In genomic region chr10:97520978-97521761, GRCh38 we compare ENCODE assay signal across 1 cellular context.
TF ChIP-seq lines count a peak whose summit lies in the region.

No MANE protein-coding gene starts in this region.

TF ChIP-seq in WTC11, 78 proteins besides CTCF, POLR2A, EP300 and RAD21 (continued from another document):
- TF ChIP-seq STAT6 (CRISPR knock-in tag; conservative IDR thresholded peaks at IDR 0.05; ENCODE audit: low read depth) (no peak), SMAD3 (CRISPR knock-in tag; IDR thresholded peaks at IDR 0.05; ENCODE audit: borderline replicate concordance) (no peak), FOXJ3 (CRISPR knock-in tag; IDR thresholded peaks at IDR 0.05; ENCODE audit: borderline replicate concordance) (no peak), ZNF281 (CRISPR knock-in tag; IDR thresholded peaks at IDR 0.05) (no peak), RORB (CRISPR knock-in tag; IDR thresholded peaks at IDR 0.05) (no peak), ZNF425 (CRISPR knock-in tag; conservative IDR thresholded peaks at IDR 0.05) (no peak), ZNF416 (CRISPR knock-in tag; IDR thresholded peaks at IDR 0.05) (no peak), TCF7 (CRISPR knock-in tag; IDR thresholded peaks at IDR 0.05; ENCODE audit: low read depth) (no peak), ZNF671 (CRISPR knock-in tag; IDR thresholded peaks at IDR 0.05) (no peak), TEAD4 (CRISPR knock-in tag; IDR thresholded peaks at IDR 0.05) (no peak), NR2C2 (CRISPR knock-in tag; IDR thresholded peaks at IDR 0.05) (no peak), USF2 (CRISPR knock-in tag; IDR thresholded peaks at IDR 0.05) (no peak), ZNF532 (CRISPR knock-in tag; IDR thresholded peaks at IDR 0.05; ENCODE audit: borderline replicate concordance) (no peak), JUN (CRISPR knock-in tag; IDR thresholded peaks at IDR 0.05) (no peak), FOXP1 (CRISPR knock-in tag; IDR thresholded peaks at IDR 0.05; ENCODE audit: borderline replicate concordance) (no peak), NFATC4 (CRISPR knock-in tag; IDR thresholded peaks at IDR 0.05) (no peak), PRRX2 (CRISPR knock-in tag; IDR thresholded peaks at IDR 0.05) (no peak)
